Comparison of ENCODE assay signal across 12 cellular contexts in the genomic region with DNA sequence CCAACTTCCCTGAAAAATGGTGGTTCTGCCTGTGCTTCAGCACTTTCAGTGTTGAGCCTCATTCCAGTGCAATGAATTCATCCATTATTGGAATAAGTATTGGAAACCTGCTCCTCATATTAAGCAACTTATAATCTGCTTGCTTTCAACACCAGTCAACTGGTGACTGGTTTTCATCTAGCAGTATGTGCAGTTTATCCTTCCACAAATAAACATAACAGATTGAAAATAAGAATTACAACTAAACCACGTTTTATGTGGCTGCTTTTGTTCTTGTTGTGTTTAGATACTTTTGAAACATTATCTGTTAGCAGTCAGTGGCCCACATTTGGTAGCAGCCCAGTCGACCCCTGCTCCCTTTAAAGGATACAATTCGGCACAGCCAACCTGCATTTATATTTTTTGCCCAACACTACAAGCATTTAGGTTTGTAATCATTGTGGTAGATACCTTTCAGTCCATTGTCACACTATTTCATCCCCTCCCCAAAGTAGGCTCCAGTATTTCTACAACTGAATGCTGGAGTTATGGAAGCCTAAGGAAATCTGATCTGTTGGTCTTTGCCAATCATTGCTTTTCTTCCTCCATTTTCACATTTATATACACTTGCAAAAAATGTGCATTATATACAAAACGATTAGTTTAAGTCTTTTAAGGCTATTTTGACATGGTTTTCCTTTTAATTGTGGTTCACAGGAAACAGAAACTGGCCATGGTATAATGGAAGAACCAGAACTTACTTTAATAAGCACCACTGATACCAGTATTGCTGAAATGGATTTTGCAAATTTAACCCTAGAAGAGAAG. TPM values are rescaled to one million over a fixed set of nuclear protein-coding genes. Genes with fewer than 3 reads are reported as not detected.
A peak's percentile ranks its signal among the peaks of the same experiment; 100 is the strongest.
DNase-seq lines count a peak whose midpoint lies in the region; ATAC-seq and TF ChIP-seq lines count a peak whose summit lies in the region.
"Had no signal": no experiment of that assay in that cellular context is flagged by ENCODE, and none has a peak within 500 bp of the region (broad histone marks: within the 10 kb centered on the region; RNA-seq: fewer than 3 reads in every experiment).

No MANE protein-coding gene starts in this region.

- peaks cover 98% of the 10 kb centered on the region for H3K36me3 ChIP-seq in HUES64 (ENCODE audit: insufficient read depth, low read length)

- H3K4me1 Mint-ChIP-seq in activated naive CD8-positive, alpha-beta T cell treated with anti-CD3 and anti-CD28 coated beads, Interleukin-2, amount 10 ng/mL, durations not matched to agents 7 days and 5 days = peaks cover 16% of the 10 kb centered on the region
- H3K4me1 Mint-ChIP-seq in mesothelial cell of epicardium = no peaks in the 10 kb centered on the region

- H3K9me3 Mint-ChIP-seq in activated naive CD8-positive, alpha-beta T cell treated with anti-CD3 and anti-CD28 coated beads, Interleukin-2, amount 10 ng/mL, durations not matched to agents 7 days and 5 days = no peaks in the 10 kb centered on the region
- H3K9me3 Mint-ChIP-seq in mesothelial cell of epicardium = no peaks in the 10 kb centered on the region

- POLR2A ChIA-PET in activated naive CD8-positive, alpha-beta T cell treated with anti-CD3 and anti-CD28 coated beads, Interleukin-2, amount 10 ng/mL, durations not matched to agents 7 days and 5 days (lab: Charles Lee) = interaction anchor here (1.0 to 1.2 kb wide), 2 partner anchors 10 to 13 kb away, joined by 3 to 4 read pairs; a partner anchor contains a TSS

- H3K27ac ChIP-seq in HUES64 (ENCODE audit: low read depth, low read length) = peak overlapping the region; percentile 29; the same call in 1 of the 2 replicates

- no peaks in the 10 kb centered on the region for H3K9me3 ChIP-seq in HUES64 (ENCODE audit: insufficient read depth, low read depth, low read length)
- H3K9me3 ChIP-seq: esophagus squamous epithelium had no signal

- no peaks in the 10 kb centered on the region for H3K27me3 Mint-ChIP-seq in activated naive CD8-positive, alpha-beta T cell treated with anti-CD3 and anti-CD28 coated beads, Interleukin-2, amount 10 ng/mL, durations not matched to agents 7 days and 5 days
- H3K27me3 Mint-ChIP-seq in mesothelial cell of epicardium (ENCODE audit: low read depth) = no peaks in the 10 kb centered on the region

- H3K36me3 Mint-ChIP-seq in activated naive CD8-positive, alpha-beta T cell treated with anti-CD3 and anti-CD28 coated beads, Interleukin-2, amount 10 ng/mL, durations not matched to agents 7 days and 5 days = peaks cover 38% of the 10 kb centered on the region
- H3K36me3 Mint-ChIP-seq in mesothelial cell of epicardium = peaks cover 31% of the 10 kb centered on the region

- H3K9ac ChIP-seq in HUES64 (ENCODE audit: low read depth, low read length) = no peak overlapping the region

- H3K4me3 Mint-ChIP-seq in activated naive CD8-positive, alpha-beta T cell treated with anti-CD3 and anti-CD28 coated beads, Interleukin-2, amount 10 ng/mL, durations not matched to agents 7 days and 5 days = no peak overlapping the region
- no peak overlapping the region for H3K4me3 Mint-ChIP-seq in mesothelial cell of epicardium

- H3K27ac Mint-ChIP-seq in activated naive CD8-positive, alpha-beta T cell treated with anti-CD3 and anti-CD28 coated beads, Interleukin-2, amount 10 ng/mL, durations not matched to agents 7 days and 5 days = peak overlapping the region; percentile 51
- peak overlapping the region; percentile 65 for H3K27ac Mint-ChIP-seq in mesothelial cell of epicardium

- TF ChIP-seq CTCF in mesothelial cell of epicardium (IDR thresholded peaks at IDR 0.05; ENCODE audit: unreplicated experiment) = no peak

- no peaks in the 10 kb centered on the region for H3K4me1 ChIP-seq in HUES64 (ENCODE audit: insufficient read depth, low read length)

- WGBS in HUES64 = 80% methylated on average over 3 of the region's 4 CpGs

- ATAC-seq in activated naive CD8-positive, alpha-beta T cell treated with anti-CD3 and anti-CD28 coated beads, Interleukin-2, amount 10 ng/mL, durations not matched to agents 7 days and 5 days (ENCODE audit: low read depth) = no peak
- no peak for ATAC-seq in GM21381 (IDR thresholded peaks at IDR 0.05; ENCODE audit: unreplicated experiment)

- no peaks in the 10 kb centered on the region for H3K27me3 ChIP-seq in HUES64 (ENCODE audit: insufficient read depth, low read length)
- H3K27me3 ChIP-seq: esophagus squamous epithelium had no signal

- H3K4me3 ChIP-seq in HUES64 (ENCODE audit: low read length) = no peak overlapping the region
- H3K4me3 ChIP-seq: esophagus squamous epithelium had no signal

- DNase-seq in NCI-H510A treated with DMSO at 0.1 percent for 48 hours (lab: John Stamatoyannopoulos, UW) = peak; percentile 25
- DNase-seq in NCI-H510A (lab: John Stamatoyannopoulos, UW) = no peak
- no peak for DNase-seq in activated naive CD8-positive, alpha-beta T cell treated with anti-CD3 and anti-CD28 coated beads, Interleukin-2, amount 10 ng/mL, durations not matched to agents 7 days and 5 days
- no peak for DNase-seq in mesothelial cell of epicardium (ENCODE audit: low spot score in 2 of 2, unreplicated experiment in 2 of 2)
- DNase-seq in DMS79 (lab: John Stamatoyannopoulos, UW) = no peak
- no peak for DNase-seq in SW480 (ENCODE audit: low spot score)
- DNase-seq: activated effector memory CD4-positive, alpha-beta T cell treated with anti-CD3 and anti-CD28 coated beads, Interleukin-2, amount 50 U/mL, for 16 hours; esophagus squamous epithelium; NCI-H2107; stimulated activated naive CD4-positive, alpha-beta T cell had no signal

RNA-seq across cellular contexts. Expression of a gene that starts 13.1 kb away (rescaled TPM):
- 227 TPM for polyA plus RNA-seq in HUES64 (2013, experiment 1 of 2)
- polyA plus RNA-seq in HUES64 (2013, experiment 2 of 2) = 223 TPM
- 100 to 1,000 TPM; 172 to 178 TPM for total RNA-seq in activated naive CD8-positive, alpha-beta T cell treated with anti-CD3 and anti-CD28 coated beads, Interleukin-2, amount 10 ng/mL, durations not matched to agents 7 days and 5 days
- total RNA-seq in mesothelial cell of epicardium = 155 to 166 TPM (median 155 TPM) in 3 replicates

RNA-seq across cellular contexts. Expression of a gene that starts 13.3 kb away (rescaled TPM):
- 20.7 TPM for polyA plus RNA-seq in HUES64 (2013, experiment 1 of 2)
- 21.1 TPM for polyA plus RNA-seq in HUES64 (2013, experiment 2 of 2)
- 10 to 100 TPM; 20.6 to 29.2 TPM for total RNA-seq in activated naive CD8-positive, alpha-beta T cell treated with anti-CD3 and anti-CD28 coated beads, Interleukin-2, amount 10 ng/mL, durations not matched to agents 7 days and 5 days
- total RNA-seq in mesothelial cell of epicardium = 29.0 to 37.7 TPM (median 34.5 TPM) in 3 replicates

RNA-seq across cellular contexts. Expression of a gene that starts 55.9 kb away (rescaled TPM):
- 26.9 TPM for polyA plus RNA-seq in HUES64 (2013, experiment 1 of 2)
- 24.9 TPM for polyA plus RNA-seq in HUES64 (2013, experiment 2 of 2)
- total RNA-seq in activated naive CD8-positive, alpha-beta T cell treated with anti-CD3 and anti-CD28 coated beads, Interleukin-2, amount 10 ng/mL, durations not matched to agents 7 days and 5 days = 10 to 100 TPM; 43.0 to 44.8 TPM
- 54.0 to 58.4 TPM (median 55.5 TPM) in 3 replicates for total RNA-seq in mesothelial cell of epicardium
